30 cellular contexts compared by ENCODE assay signal in genomic region chr22:29060251-29060650, GRCh38. TPM values are rescaled to one million over a fixed set of nuclear protein-coding genes. Genes with fewer than 3 reads are reported as not detected.
DNase-seq lines count a peak whose midpoint lies in the region; ATAC-seq and TF ChIP-seq lines count a peak whose summit lies in the region.
"Had no signal": no experiment of that assay in that cellular context is flagged by ENCODE, and none has a peak within 500 bp of the region (broad histone marks: within the 10 kb centered on the region; RNA-seq: fewer than 3 reads in every experiment).

No MANE protein-coding gene starts in this region.

- H3K27me3 Mint-ChIP-seq in H9 (ENCODE audit: low read depth) (peaks cover 7% of the 10 kb centered on the region), endodermal cell (ENCODE audit: insufficient read depth) (no peaks in the 10 kb centered on the region)

- H3K27ac Mint-ChIP-seq in H9 = no peak overlapping the region
- no peak overlapping the region for H3K27ac Mint-ChIP-seq in endodermal cell
- H3K27ac Mint-ChIP-seq: CD4-positive, alpha-beta T cell; T-cell had no signal

- no CpG with 5 or more reads among the region's 9 CpGs for WGBS in H9 (ENCODE audit: extremely low coverage, insufficient read length, low lambda C conversion rate)
- 88 to 92% methylated on average over 9 of the region's 9 CpGs for WGBS in endodermal cell (ENCODE audit: insufficient coverage in 1 of 2, insufficient read length in 1 of 2), 2 experiments
- 76 to 82% methylated on average over 9 of the region's 9 CpGs for WGBS in sigmoid colon, 2 donors
- WGBS in heart right ventricle, 2 donors = 89 to 91% methylated on average over 9 of the region's 9 CpGs

- no peak for TF ChIP-seq POLR2A in sigmoid colon (IDR thresholded peaks at IDR 0.05)

- H2AFZ ChIP-seq in H9 (ENCODE audit: low read length) (no peak overlapping the region), OCI-LY3 (ENCODE audit: low read depth, low read length) (no peak overlapping the region)
- H2AFZ ChIP-seq: GM23248, PC-9 had no signal

- TF ChIP-seq CTCF in H9 (conservative IDR thresholded peaks at IDR 0.05) = peak; percentile 49; the same call in 2 of the 3 replicates
- TF ChIP-seq CTCF in OCI-LY3 (IDR thresholded peaks at IDR 0.05; ENCODE audit: low read depth, low read length) = 0 out of 2 replicates have a peak, but pooled peaks have one; percentile 12
- TF ChIP-seq CTCF in endodermal cell (conservative IDR thresholded peaks at IDR 0.05) = peak; percentile 65
- no peak for TF ChIP-seq CTCF in sigmoid colon (IDR thresholded peaks at IDR 0.05)
- TF ChIP-seq CTCF in heart right ventricle (IDR thresholded peaks at IDR 0.05) = no peak

- no peak overlapping the region for H2BK20ac ChIP-seq in H9 (ENCODE audit: low read depth, low read length, poor library complexity, severe bottlenecking)

- no peak overlapping the region for H3K14ac ChIP-seq in H9 (ENCODE audit: insufficient read depth, low read length)

- no peak overlapping the region for H4K91ac ChIP-seq in H9 (ENCODE audit: insufficient read length, low read depth, low read length)

- H4K20me1 ChIP-seq in H9 (ENCODE audit: control insufficient read depth, insufficient read depth, insufficient read length) (no peaks in the 10 kb centered on the region), OCI-LY3 (ENCODE audit: insufficient read depth, low read length) (no peaks in the 10 kb centered on the region)

- no peak for TF ChIP-seq EP300 in sigmoid colon (IDR thresholded peaks at IDR 0.05)

- no peaks in the 10 kb centered on the region for H3K27me3 ChIP-seq in H9 (ENCODE audit: insufficient read depth, low read length)
- H3K27me3 ChIP-seq in OCI-LY3 (ENCODE audit: low read depth, low read length) = peaks cover 8% of the 10 kb centered on the region
- H3K27me3 ChIP-seq in endodermal cell (ENCODE audit: control insufficient read depth, insufficient read depth, low read length, poor library complexity, severe bottlenecking) = no peaks in the 10 kb centered on the region
- H3K27me3 ChIP-seq in sigmoid colon = no peaks in the 10 kb centered on the region
- H3K27me3 ChIP-seq in heart right ventricle = peaks cover 0 to 11% (median 0%) of the 10 kb centered on the region in 7 donors
- H3K27me3 ChIP-seq: SJSA1 had no signal

- H3K9me3 ChIP-seq in H9 (ENCODE audit: control insufficient read depth, low read depth, low read length) (no peaks in the 10 kb centered on the region), OCI-LY3 (ENCODE audit: insufficient read depth, low read length) (no peaks in the 10 kb centered on the region), endodermal cell (ENCODE audit: control insufficient read depth, low read length) (no peaks in the 10 kb centered on the region), sigmoid colon (no peaks in the 10 kb centered on the region), heart right ventricle (no peaks in the 10 kb centered on the region)
- H3K9me3 ChIP-seq: A549; BLaER1 treated with 17β-estradiol and CSF1 and Interleukin-3, amounts not matched to agents 10 nM and 100 nM; SJSA1 had no signal

- no peak overlapping the region for H2BK5ac ChIP-seq in H9 (ENCODE audit: insufficient read length, low read length)

- H3K79me2 ChIP-seq in H9 (ENCODE audit: insufficient read depth, low read length) (no peaks in the 10 kb centered on the region), OCI-LY3 (ENCODE audit: low read length) (no peaks in the 10 kb centered on the region)

- H3K56ac ChIP-seq in H9 (ENCODE audit: insufficient read length, low read depth, low read length) = no peak overlapping the region

- H3K4me3 Mint-ChIP-seq in H9 (no peak overlapping the region), endodermal cell (no peak overlapping the region)
- H3K4me3 Mint-ChIP-seq: CD4-positive, alpha-beta T cell; T-cell had no signal

- H3K23me2 ChIP-seq in H9 (ENCODE audit: insufficient read length, low read depth, low read length, poor library complexity, severe bottlenecking) = no peaks in the 10 kb centered on the region

- H3K9ac ChIP-seq in H9 (ENCODE audit: extremely low read depth, insufficient read length, low read length) (no peak overlapping the region), OCI-LY3 (ENCODE audit: low read length) (no peak overlapping the region), endodermal cell (ENCODE audit: extremely low read depth, low read length, poor library complexity, severe bottlenecking) (no peak overlapping the region)
- H3K9ac ChIP-seq: BLaER1 treated with 17β-estradiol and CSF1 and Interleukin-3, amounts not matched to agents 10 nM and 100 nM; GM23248 had no signal

- no peak overlapping the region for H2AK5ac ChIP-seq in H9 (ENCODE audit: insufficient read length, low read length)

- H3K4me1 ChIP-seq in H9 (ENCODE audit: insufficient read depth, low read length) (no peaks in the 10 kb centered on the region; the same call in 1 of the 2 replicates), OCI-LY3 (ENCODE audit: low read length) (no peaks in the 10 kb centered on the region), endodermal cell (ENCODE audit: control insufficient read depth, insufficient read depth, low read length) (peaks cover 10% of the 10 kb centered on the region), sigmoid colon (no peaks in the 10 kb centered on the region), heart right ventricle (no peaks in the 10 kb centered on the region)
- H3K4me1 ChIP-seq: A549, SJSA1 had no signal

- no peak overlapping the region for H3K27ac ChIP-seq in H9 (ENCODE audit: insufficient read length, low read depth, low read length)
- H3K27ac ChIP-seq in OCI-LY3 (ENCODE audit: low read length) = no peak overlapping the region
- no peak overlapping the region for H3K27ac ChIP-seq in endodermal cell (ENCODE audit: low read depth, low read length)
- no peak overlapping the region for H3K27ac ChIP-seq in sigmoid colon
- no peak overlapping the region for H3K27ac ChIP-seq in heart right ventricle
- H3K27ac ChIP-seq: A549; BLaER1 treated with 17β-estradiol and CSF1 and Interleukin-3, amounts not matched to agents 10 nM and 100 nM; GM23248; HL-60; PC-9; SJSA1 had no signal

- DNase-seq in H9 = no peak
- peak; percentile 73 for DNase-seq in endodermal cell
- DNase-seq in sigmoid colon = peak; percentile 33
- no peak for DNase-seq in GM19238 (ENCODE audit: insufficient read length, low spot score)
- no peak for DNase-seq in heart right ventricle
- DNase-seq: AML-193; CD4-positive, alpha-beta T cell; DMS79; EL; GF-D8; GM23248; HCEC 1CT; NCI-H1105; NCI-H1436 treated with DMSO at 0.1 percent for 48 hours; NCI-H187 treated with DMSO at 0.1 percent for 48 hours; NCI-H2171 treated with DMSO at 0.1 percent for 48 hours; NCI-H345; NCI-H510A treated with DMSO at 0.1 percent for 48 hours; NK-92 treated with Interleukin-12 subunit alpha and Interleukin-12 subunit beta, amount 100 ng/mL, for 24 hours; PC-9; T-cell had no signal

- no peaks in the 10 kb centered on the region for H3K36me3 ChIP-seq in OCI-LY3 (replicated peaks; ENCODE audit: low read depth, low read length)
- no peaks in the 10 kb centered on the region for H3K36me3 ChIP-seq in endodermal cell (ENCODE audit: control insufficient read depth, insufficient read depth, low read length)
- H3K36me3 ChIP-seq in sigmoid colon = no peaks in the 10 kb centered on the region
- no peaks in the 10 kb centered on the region for H3K36me3 ChIP-seq in heart right ventricle
- H3K36me3 ChIP-seq: BLaER1 treated with 17β-estradiol and CSF1 and Interleukin-3, amounts not matched to agents 10 nM and 100 nM; SJSA1 had no signal

- no peak overlapping the region for H2BK15ac ChIP-seq in H9 (ENCODE audit: low read depth, low read length)

- H3K36me3 Mint-ChIP-seq in H9 (ENCODE audit: insufficient read depth in 1 of 3, low read depth in 3 of 3) = no peaks in the 10 kb centered on the region; a peak in 1 of 7 replicates
- H3K36me3 Mint-ChIP-seq in endodermal cell (ENCODE audit: low read depth) = no peaks in the 10 kb centered on the region
- H3K36me3 Mint-ChIP-seq: T-cell had no signal

- H4K8ac ChIP-seq in H9 (replicated peaks; ENCODE audit: insufficient read length, low read depth, low read length) = no peak overlapping the region

- H3T11ph ChIP-seq in H9 (ENCODE audit: low read length) = no peak overlapping the region

- H4K5ac ChIP-seq in H9 (ENCODE audit: insufficient read length, low read depth, low read length) = no peak overlapping the region

- H2BK12ac ChIP-seq in H9 (ENCODE audit: insufficient read length, low read depth, low read length) = no peak overlapping the region

- intact Hi-C loops in sigmoid colon (cut with DNase I) = no loop called here
- intact Hi-C loops in heart right ventricle (cut with DNase I) = loop anchor here in 1 of 10 donors (10.0 kb wide), 1 partner anchor 95 kb away; no protein-coding TSS in a partner anchor

- H3K9me3 Mint-ChIP-seq in H9 (no peaks in the 10 kb centered on the region; a peak in 1 of 5 replicates), endodermal cell (no peaks in the 10 kb centered on the region)
- H3K9me3 Mint-ChIP-seq: CD4-positive, alpha-beta T cell; T-cell had no signal

- H3K4ac ChIP-seq in H9 (ENCODE audit: low read depth, low read length) = no peak overlapping the region

- no peak overlapping the region for H3K4me3 ChIP-seq in OCI-LY3 (ENCODE audit: low read length)
- H3K4me3 ChIP-seq in endodermal cell (ENCODE audit: low read length) = no peak overlapping the region
- H3K4me3 ChIP-seq in sigmoid colon = no peak overlapping the region
- H3K4me3 ChIP-seq in heart right ventricle = no peak overlapping the region
- H3K4me3 ChIP-seq: A549; BLaER1 treated with 17β-estradiol and CSF1 and Interleukin-3, amounts not matched to agents 10 nM and 100 nM; GM23248; PC-9; SJSA1 had no signal

- no peak overlapping the region for H2BK120ac ChIP-seq in H9 (ENCODE audit: low read depth, low read length, poor library complexity, severe bottlenecking)

- H3K23ac ChIP-seq in H9 (ENCODE audit: insufficient read length, low read depth, low read length) = no peak overlapping the region

- H3K4me2 ChIP-seq in H9 (ENCODE audit: insufficient read depth, insufficient read length, low read length) (no peak overlapping the region), OCI-LY3 (ENCODE audit: low read length) (no peak overlapping the region)
- H3K4me2 ChIP-seq: A549, PC-9 had no signal

- no peak overlapping the region for H3K18ac ChIP-seq in H9 (ENCODE audit: insufficient read length, low read depth, low read length)

- peaks cover 28 to 36% of the 10 kb centered on the region in 2 experiments for H3K4me1 Mint-ChIP-seq in H9
- peaks cover 30% of the 10 kb centered on the region for H3K4me1 Mint-ChIP-seq in endodermal cell

- ATAC-seq in heart right ventricle = no peak
- no peak for ATAC-seq in GM18511 (IDR thresholded peaks at IDR 0.05; ENCODE audit: unreplicated experiment)
- ATAC-seq: A549, Right ventricle myocardium inferior, T-cell had no signal

- no peaks in the 10 kb centered on the region for H3K79me1 ChIP-seq in H9 (ENCODE audit: insufficient read depth, low read depth, low read length, poor library complexity, severe bottlenecking)

RNA-seq across cellular contexts. Expression of gene C22orf31, which starts 1.4 kb away (rescaled TPM):
- not detected in 2 replicates for total RNA-seq in H9 (2021)
- not detected for total RNA-seq in endodermal cell
- not detected for polyA plus RNA-seq in endodermal cell (2013, experiment 1 of 2)
- polyA plus RNA-seq in endodermal cell (2013, experiment 2 of 2) = not detected
- not detected for total RNA-seq in sigmoid colon
- under 1 TPM in 1 of 3 donors, not detected in 2; 0.60 TPM for polyA plus RNA-seq in sigmoid colon
- total RNA-seq in heart right ventricle = under 1 TPM in 1 of 10 donors, not detected in 9; 0.24 TPM
- not detected for polyA plus RNA-seq in heart right ventricle
- total RNA-seq: CD4-positive, alpha-beta T cell; GM23248; M059J; PC-9; Right ventricle myocardium inferior; RPMI7951; SJSA1; T-cell had no signal
- polyA plus RNA-seq: A549, GM23248 had no signal

RNA-seq across cellular contexts. Expression of gene KREMEN1, which starts 12.6 kb away (rescaled TPM):
- total RNA-seq in H9 (2021) (2.4 and 2.6 TPM in 2 replicates), endodermal cell (1 to 10 TPM; 6.2 to 7.5 TPM), sigmoid colon (1 to 10 TPM; 4.2 to 9.7 (median 5.2) TPM), heart right ventricle (10 to 100 TPM; 16.1 to 46.3 (median 37.5) TPM)
- 18.1 TPM for polyA plus RNA-seq in endodermal cell (2013, experiment 1 of 2)
- polyA plus RNA-seq in endodermal cell (2013, experiment 2 of 2) = 17.0 TPM
- polyA plus RNA-seq in sigmoid colon (10 to 100 TPM in 1 of 3 donors, 1 to 10 TPM in 2; 6.7 to 13.2 (median 7.8) TPM), heart right ventricle (10 to 100 TPM in 1 of 2 donors, 1 to 10 TPM in 1; 7.4 to 14.9 TPM)
- total RNA-seq: CD4-positive, alpha-beta T cell had no signal

Comparison
In these comparisons a context has a peak if more than half of its experiments do, and no peak if none do; other contexts are left out.
1. DNase-seq: peak in endodermal cell (single experiment) and sigmoid colon (single experiment); none in H9 (single experiment), GM19238 (single experiment) and heart right ventricle (0 of 2).
2. CTCF ChIP-seq: peak in H9 (single experiment), OCI-LY3 (single experiment) and endodermal cell (single experiment); none in sigmoid colon (0 of 4) and heart right ventricle (0 of 9).